In genomic region chr10:11018830-11019692, GRCh38 we compare ENCODE assay signal across 9 cellular contexts. TPM values are rescaled to one million over a fixed set of nuclear protein-coding genes. Genes with fewer than 3 reads are reported as not detected.
A peak's percentile ranks its signal among the peaks of the same experiment; 100 is the strongest.
DNase-seq lines count a peak whose midpoint lies in the region; ATAC-seq and TF ChIP-seq lines count a peak whose summit lies in the region.
"Had no signal": no experiment of that assay in that cellular context is flagged by ENCODE, and none has a peak within 500 bp of the region (broad histone marks: within the 10 kb centered on the region; RNA-seq: fewer than 3 reads in every experiment).

No MANE protein-coding gene starts in this region.

- H4K20me1 ChIP-seq in smooth muscle cell (ENCODE audit: low read depth) = no peaks in the 10 kb centered on the region

- H3K4me3 Mint-ChIP-seq in Calu3 (ENCODE audit: low read depth, unreplicated experiment) = no peak overlapping the region

- H3K4me2 ChIP-seq in smooth muscle cell = peak overlapping the region; percentile 93

- H3K9me3 ChIP-seq in HUES64 (ENCODE audit: insufficient read depth, low read depth, low read length) (no peaks in the 10 kb centered on the region), ascending aorta (no peaks in the 10 kb centered on the region), iPS-18a (ENCODE audit: control insufficient read depth, low read depth, low read length) (no peaks in the 10 kb centered on the region), smooth muscle cell (replicated peaks; ENCODE audit: low read depth) (no peaks in the 10 kb centered on the region), body of pancreas (no peaks in the 10 kb centered on the region)

- no peak overlapping the region for H3K27ac Mint-ChIP-seq in Calu3 (ENCODE audit: unreplicated experiment)

- no TSS peak for BruUV-seq in Calu3 (replicated peaks; lab: Mats Ljungman, UMichigan)

- intact Hi-C loops in ascending aorta (cut with DNase I) (loop anchor here (2.0 to 5.0 kb wide), 7 partner anchors 18 to 412 kb away; no protein-coding TSS in a partner anchor), Calu3 (cut with micrococcal nuclease; ENCODE audit: unreplicated experiment) (no loop called here), body of pancreas (cut with DNase I) (no loop called here)

- H3F3A ChIP-seq in smooth muscle cell (ENCODE audit: low read depth) = no peaks in the 10 kb centered on the region

- H3K9me3 Mint-ChIP-seq in Calu3 (ENCODE audit: low read depth, unreplicated experiment) = peaks cover 6% of the 10 kb centered on the region

- TF ChIP-seq CTCF in ascending aorta (IDR thresholded peaks at IDR 0.05) (no peak), smooth muscle cell (IDR thresholded peaks at IDR 0.05; ENCODE audit: borderline replicate concordance, insufficient read depth, poor library complexity, severe bottlenecking) (no peak), Calu3 (IDR thresholded peaks at IDR 0.05; ENCODE audit: unreplicated experiment) (no peak), body of pancreas (IDR thresholded peaks at IDR 0.05) (no peak)

- peak overlapping the region; percentile 71 for H3K4me3 ChIP-seq in HUES64 (ENCODE audit: low read length)
- peak overlapping the region; percentile 77 to 78 for H3K4me3 ChIP-seq in ascending aorta
- peak overlapping the region; percentile 81 for H3K4me3 ChIP-seq in iPS-18a (ENCODE audit: low read length)
- peak overlapping the region; percentile 70 for H3K4me3 ChIP-seq in smooth muscle cell
- H3K4me3 ChIP-seq in body of pancreas = no peak overlapping the region

- H3K36me3 ChIP-seq in HUES64 (ENCODE audit: insufficient read depth, low read length) = no peaks in the 10 kb centered on the region
- H3K36me3 ChIP-seq in ascending aorta = no peaks in the 10 kb centered on the region
- H3K36me3 ChIP-seq in iPS-18a (ENCODE audit: control insufficient read depth, low read depth, low read length) = no peaks in the 10 kb centered on the region
- no peaks in the 10 kb centered on the region for H3K36me3 ChIP-seq in smooth muscle cell (ENCODE audit: low read depth)
- H3K36me3 ChIP-seq in body of pancreas (replicated peaks in 1 of 2; ENCODE audit: insufficient read depth in 1 of 2, low read depth in 2 of 2) = no peaks in the 10 kb centered on the region

- no peaks in the 10 kb centered on the region for H3K36me3 Mint-ChIP-seq in Calu3 (ENCODE audit: insufficient read depth, unreplicated experiment)

- H3K4me1 Mint-ChIP-seq in Calu3 (ENCODE audit: low read depth, unreplicated experiment) = no peaks in the 10 kb centered on the region

- H3K4me1 ChIP-seq in HUES64 (ENCODE audit: insufficient read depth, low read length) (peaks cover 56% of the 10 kb centered on the region), ascending aorta (peaks cover 0 to 7% of the 10 kb centered on the region in 2 donors), iPS-18a (ENCODE audit: control insufficient read depth, low read depth, low read length) (peaks cover 37% of the 10 kb centered on the region), smooth muscle cell (ENCODE audit: low read depth) (peaks cover 33% of the 10 kb centered on the region), body of pancreas (peaks cover 17% of the 10 kb centered on the region)

- H3K79me2 ChIP-seq in smooth muscle cell (ENCODE audit: low read depth) = no peaks in the 10 kb centered on the region

- H3K27me3 ChIP-seq in HUES64 (ENCODE audit: insufficient read depth, low read length) = peaks cover 40% of the 10 kb centered on the region
- no peaks in the 10 kb centered on the region for H3K27me3 ChIP-seq in ascending aorta
- H3K27me3 ChIP-seq in iPS-18a (ENCODE audit: control insufficient read depth, insufficient read depth, low read length) = peaks cover 43% of the 10 kb centered on the region
- H3K27me3 ChIP-seq in smooth muscle cell (ENCODE audit: low read depth) = peaks cover 86% of the 10 kb centered on the region
- peaks cover 0 to 5% of the 10 kb centered on the region in 2 donors for H3K27me3 ChIP-seq in body of pancreas

- H2AFZ ChIP-seq in smooth muscle cell (ENCODE audit: low read depth) = no peak overlapping the region

- WGBS in HUES64 = 29% methylated on average over 12 of the region's 12 CpGs
- WGBS in smooth muscle cell (ENCODE audit: low lambda C conversion rate) = 31% methylated on average over 12 of the region's 12 CpGs
- 18 to 24% methylated on average over 12 of the region's 12 CpGs for WGBS in body of pancreas, 2 donors

- no peaks in the 10 kb centered on the region for H3K27me3 Mint-ChIP-seq in Calu3 (ENCODE audit: unreplicated experiment)

- TF ChIP-seq POLR2A in body of pancreas (IDR thresholded peaks at IDR 0.05) = no peak

- peak overlapping the region; percentile 36; the same call in 1 of the 2 replicates for H3K9ac ChIP-seq in HUES64 (ENCODE audit: low read depth, low read length)
- no peak overlapping the region for H3K9ac ChIP-seq in iPS-18a (ENCODE audit: low read length)
- no peak overlapping the region for H3K9ac ChIP-seq in smooth muscle cell (ENCODE audit: low read depth)

- DNase-seq in ascending aorta (ENCODE audit: low spot score in 2 of 2) (no peak), smooth muscle cell (lab: John Stamatoyannopoulos, UW; ENCODE audit: unreplicated experiment) (no peak), NCI-H2227 treated with DMSO at 0.1 percent for 48 hours (lab: John Stamatoyannopoulos, UW) (no peak), Calu3 (no peak), body of pancreas (no peak)
- DNase-seq: NCI-H1417 had no signal

- H3K27ac ChIP-seq in HUES64 (ENCODE audit: low read depth, low read length) (no peak overlapping the region), ascending aorta (peak overlapping the region in 1 of 2 donors; percentile 83), iPS-18a (ENCODE audit: low read length) (no peak overlapping the region), smooth muscle cell (ENCODE audit: low read depth) (no peak overlapping the region), body of pancreas (no peak overlapping the region)

- CTCF ChIA-PET in Calu3 (lab: Charles Lee) = no interaction called here

- ATAC-seq in GM19467 (IDR thresholded peaks at IDR 0.05; ENCODE audit: unreplicated experiment) (no peak), body of pancreas (no peak)

RNA-seq across cellular contexts. Expression of gene CELF2, which starts 1.4 kb away (rescaled TPM):
- 13.8 TPM for polyA plus RNA-seq in HUES64 (2013, experiment 1 of 2)
- polyA plus RNA-seq in HUES64 (2013, experiment 2 of 2) = 11.3 TPM
- total RNA-seq in ascending aorta = 26.6 TPM
- 1.4 and 4.7 TPM in 2 replicates for total RNA-seq in smooth muscle cell
- 2.9 and 3.0 TPM in 2 replicates for polyA plus RNA-seq in smooth muscle cell
- not detected in 2 replicates for total RNA-seq in Calu3 (2022)
- total RNA-seq in body of pancreas = 10 to 100 TPM; 10.4 to 11.2 TPM

Comparison
In these comparisons a context has a peak if more than half of its experiments do, and no peak if none do; other contexts are left out.
1. H3K4me3 ChIP-seq: peak in HUES64 (single experiment), ascending aorta (2 of 2), iPS-18a (single experiment) and smooth muscle cell (single experiment); none in body of pancreas (0 of 2).